Comparison of ENCODE assay signal across 12 cellular contexts in the genomic region with DNA sequence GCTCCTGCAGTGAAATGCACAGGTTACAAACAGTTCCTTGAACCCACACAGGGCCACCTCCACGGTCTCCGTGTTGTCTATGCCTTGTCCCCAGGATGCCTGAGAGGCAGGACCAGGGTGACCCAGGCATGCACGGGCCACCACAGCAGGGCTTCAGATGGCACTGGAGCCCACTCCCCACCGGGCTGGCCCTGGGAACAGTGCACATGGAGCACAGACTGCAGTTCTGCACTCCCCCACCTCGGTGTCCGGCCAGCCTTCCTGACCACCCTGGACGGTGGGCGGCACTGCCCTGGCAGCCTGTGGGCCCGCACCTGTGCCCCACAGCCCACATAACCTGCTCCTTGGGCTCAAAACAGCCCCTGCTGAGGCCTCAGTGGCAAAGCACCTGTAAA. TPM values are rescaled to one million over a fixed set of nuclear protein-coding genes. Genes with fewer than 3 reads are reported as not detected.
DNase-seq lines count a peak whose midpoint lies in the region; ATAC-seq and TF ChIP-seq lines count a peak whose summit lies in the region.
"Had no signal": no experiment of that assay in that cellular context is flagged by ENCODE, and none has a peak within 500 bp of the region (broad histone marks: within the 10 kb centered on the region; RNA-seq: fewer than 3 reads in every experiment).

No MANE protein-coding gene starts in this region.

- H3K4me2 ChIP-seq in mesendoderm (ENCODE audit: low read length) = no peak overlapping the region

- intact Hi-C loops in heart left ventricle (cut with DNase I) (loop anchor here in 4 of 10 donors (5.0 kb wide), 3 partner anchors 36 to 44 kb away; a partner anchor contains a TSS), upper lobe of right lung (cut with DNase I) (no loop called here)

- peaks cover 81% of the 10 kb centered on the region for H3K79me2 ChIP-seq in mesendoderm (ENCODE audit: control insufficient read depth, insufficient read depth, low read length)

- peaks cover 4% of the 10 kb centered on the region for H3K36me3 Mint-ChIP-seq in activated CD4-positive, alpha-beta memory T cell treated with anti-CD3 and anti-CD28 coated beads, Interleukin-2, amount 10 ng/mL, durations not matched to agents 7 days and 5 days (ENCODE audit: low read depth)

- H3K23ac ChIP-seq in mesendoderm (ENCODE audit: low read length) = no peak overlapping the region

- H3K4me1 Mint-ChIP-seq in activated CD4-positive, alpha-beta memory T cell treated with anti-CD3 and anti-CD28 coated beads, Interleukin-2, amount 10 ng/mL, durations not matched to agents 7 days and 5 days = peaks cover 92% of the 10 kb centered on the region

- ATAC-seq in heart left ventricle = no peak
- ATAC-seq in upper lobe of right lung = no peak
- ATAC-seq: sciatic nerve had no signal

- no peak overlapping the region for H2BK120ac ChIP-seq in mesendoderm (ENCODE audit: low read depth, low read length)

- H3K4me3 Mint-ChIP-seq in activated CD4-positive, alpha-beta memory T cell treated with anti-CD3 and anti-CD28 coated beads, Interleukin-2, amount 10 ng/mL, durations not matched to agents 7 days and 5 days = peak overlapping the region; percentile 77

- no peak overlapping the region for H3K9ac ChIP-seq in mesendoderm (ENCODE audit: low read length)

- no peak for TF ChIP-seq POLR2A in heart left ventricle (IDR thresholded peaks at IDR 0.05)

- H3K56ac ChIP-seq in mesendoderm (ENCODE audit: low read length) = peak overlapping the region; percentile 6

- peaks cover 58% of the 10 kb centered on the region for H3K79me1 ChIP-seq in mesendoderm (ENCODE audit: low read length)

- H3K4me3 ChIP-seq in cardiac muscle cell = no peak overlapping the region
- H3K4me3 ChIP-seq in heart left ventricle = peak overlapping the region in 1 of 12 donors; percentile 25
- no peak overlapping the region for H3K4me3 ChIP-seq in mesendoderm (ENCODE audit: low read length)
- no peak overlapping the region for H3K4me3 ChIP-seq in upper lobe of right lung
- H3K4me3 ChIP-seq: left ventricle myocardium inferior had no signal

- no peaks in the 10 kb centered on the region for H3K36me3 ChIP-seq in cardiac muscle cell
- no peaks in the 10 kb centered on the region for H3K36me3 ChIP-seq in heart left ventricle
- H3K36me3 ChIP-seq in mesendoderm (ENCODE audit: control insufficient read depth, insufficient read depth, low read length) = no peaks in the 10 kb centered on the region
- no peaks in the 10 kb centered on the region for H3K36me3 ChIP-seq in upper lobe of right lung
- H3K36me3 ChIP-seq: BE2C, left ventricle myocardium inferior had no signal

- POLR2A ChIA-PET in activated CD4-positive, alpha-beta memory T cell treated with anti-CD3 and anti-CD28 coated beads, Interleukin-2, amount 10 ng/mL, durations not matched to agents 7 days and 5 days (lab: Charles Lee) = interaction anchor here (1.3 to 9.9 kb wide), 8 partner anchors 7 to 74 kb away, joined by 4 to 136 read pairs (median 16); a partner anchor contains a TSS

- H3K4ac ChIP-seq in mesendoderm (ENCODE audit: low read depth, low read length) = no peak overlapping the region

- no peaks in the 10 kb centered on the region for H3K9me3 Mint-ChIP-seq in activated CD4-positive, alpha-beta memory T cell treated with anti-CD3 and anti-CD28 coated beads, Interleukin-2, amount 10 ng/mL, durations not matched to agents 7 days and 5 days

- CTCF ChIA-PET in activated CD4-positive, alpha-beta memory T cell treated with anti-CD3 and anti-CD28 coated beads, Interleukin-2, amount 10 ng/mL, durations not matched to agents 7 days and 5 days (lab: Charles Lee) = interaction anchor here (1.0 to 1.4 kb wide), 3 partner anchors 14 to 44 kb away, joined by 3 read pairs; no protein-coding TSS in a partner anchor

- H3K27me3 Mint-ChIP-seq in activated CD4-positive, alpha-beta memory T cell treated with anti-CD3 and anti-CD28 coated beads, Interleukin-2, amount 10 ng/mL, durations not matched to agents 7 days and 5 days = no peaks in the 10 kb centered on the region

- H3K27ac ChIP-seq in cardiac muscle cell = peak overlapping the region; percentile 79
- H3K27ac ChIP-seq in heart left ventricle = peak overlapping the region in 2 of 12 donors; percentile 13 to 87
- H3K27ac ChIP-seq in mesendoderm (ENCODE audit: low read depth, low read length) = no peak overlapping the region
- peak overlapping the region; percentile 49 for H3K27ac ChIP-seq in upper lobe of right lung

- H3K9me3 ChIP-seq in cardiac muscle cell (ENCODE audit: low read depth) (no peaks in the 10 kb centered on the region), heart left ventricle (no peaks in the 10 kb centered on the region), upper lobe of right lung (no peaks in the 10 kb centered on the region)
- H3K9me3 ChIP-seq: BE2C, left ventricle myocardium inferior had no signal

- H4K5ac ChIP-seq in mesendoderm (ENCODE audit: low read length) = no peak overlapping the region

- DNase-seq in cardiac muscle cell (ENCODE audit: low read depth in 1 of 2, low spot score in 1 of 2) (no peak), heart left ventricle (no peak), mesendoderm (no peak), upper lobe of right lung (no peak), NCI-H226 (no peak), NCI-H524 (lab: John Stamatoyannopoulos, UW) (no peak), T-helper 9 cell (no peak)
- no peak for DNase-seq in activated CD4-positive, alpha-beta memory T cell treated with anti-CD3 and anti-CD28 coated beads, Interleukin-2, amount 10 ng/mL, durations not matched to agents 7 days and 5 days
- DNase-seq: BE2C, left ventricle myocardium inferior, Right ventricle myocardium superior had no signal

- H3K27me3 ChIP-seq in cardiac muscle cell (no peaks in the 10 kb centered on the region), heart left ventricle (no peaks in the 10 kb centered on the region), mesendoderm (ENCODE audit: insufficient read depth, low read length, poor library complexity) (no peaks in the 10 kb centered on the region), upper lobe of right lung (no peaks in the 10 kb centered on the region)
- H3K27me3 ChIP-seq: BE2C had no signal

- H3K4me1 ChIP-seq in cardiac muscle cell (ENCODE audit: low read depth) (peaks cover 77% of the 10 kb centered on the region), heart left ventricle (peaks cover 21 to 95% (median 85%) of the 10 kb centered on the region in 12 donors), mesendoderm (ENCODE audit: control insufficient read depth, low read depth, low read length) (peaks cover 21% of the 10 kb centered on the region), upper lobe of right lung (peaks cover 91% of the 10 kb centered on the region)

- peak overlapping the region; percentile 90 for H3K27ac Mint-ChIP-seq in activated CD4-positive, alpha-beta memory T cell treated with anti-CD3 and anti-CD28 coated beads, Interleukin-2, amount 10 ng/mL, durations not matched to agents 7 days and 5 days

- no peak overlapping the region for H2BK15ac ChIP-seq in mesendoderm (replicated peaks; ENCODE audit: low read depth)

- no peak overlapping the region for H4K8ac ChIP-seq in mesendoderm (ENCODE audit: low read depth, low read length)

- TF ChIP-seq CTCF in cardiac muscle cell (IDR thresholded peaks at IDR 0.05; ENCODE audit: low read depth, low read length) (no peak), heart left ventricle (IDR thresholded peaks at IDR 0.05) (no peak), upper lobe of right lung (IDR thresholded peaks at IDR 0.05) (no peak)

- no peak overlapping the region for H2AK5ac ChIP-seq in mesendoderm (ENCODE audit: low read length)

- H2BK5ac ChIP-seq in mesendoderm (ENCODE audit: low read length) = no peak overlapping the region

- 84 to 94% (median 89%) methylated on average over 7 to 9 of the region's 9 CpGs for WGBS in heart left ventricle, 4 donors
- WGBS in mesendoderm (ENCODE audit: extremely low coverage, insufficient coverage, low lambda C conversion rate) = no CpG with 5 or more reads among the region's 9 CpGs

- H3K18ac ChIP-seq in mesendoderm (ENCODE audit: low read length) = no peak overlapping the region

RNA-seq across cellular contexts. Expression of a gene that starts 14.3 kb away (rescaled TPM):
- total RNA-seq in cardiac muscle cell (22.5 and 25.3 TPM in 2 replicates), heart left ventricle (10 to 100 TPM; 20.4 to 44.0 (median 24.0) TPM), upper lobe of right lung (51.2 TPM)
- polyA plus RNA-seq in cardiac muscle cell (29.7 and 35.5 TPM in 2 replicates), heart left ventricle (10 to 100 TPM; 21.2 to 33.9 TPM)
- 10 to 100 TPM; 57.3 to 57.7 TPM for total RNA-seq in activated CD4-positive, alpha-beta memory T cell treated with anti-CD3 and anti-CD28 coated beads, Interleukin-2, amount 10 ng/mL, durations not matched to agents 7 days and 5 days
- polyA plus RNA-seq in mesendoderm (2013, experiment 1 of 2) = 29.4 TPM
- 32.0 TPM for polyA plus RNA-seq in mesendoderm (2013, experiment 2 of 2)

RNA-seq across cellular contexts. Expression of a gene that starts 41.5 kb away (rescaled TPM):
- total RNA-seq in cardiac muscle cell = 14.2 and 15.1 TPM in 2 replicates
- polyA plus RNA-seq in cardiac muscle cell = 5.9 and 9.1 TPM in 2 replicates
- 1 to 10 TPM; 3.6 to 7.5 (median 4.6) TPM for total RNA-seq in heart left ventricle
- 1 to 10 TPM; 4.3 to 5.6 TPM for polyA plus RNA-seq in heart left ventricle
- 10 to 100 TPM; 15.5 to 15.9 TPM for total RNA-seq in activated CD4-positive, alpha-beta memory T cell treated with anti-CD3 and anti-CD28 coated beads, Interleukin-2, amount 10 ng/mL, durations not matched to agents 7 days and 5 days
- polyA plus RNA-seq in mesendoderm (2013, experiment 1 of 2) = 7.8 TPM
- 7.7 TPM for polyA plus RNA-seq in mesendoderm (2013, experiment 2 of 2)
- total RNA-seq in upper lobe of right lung = 13.4 TPM

RNA-seq across cellular contexts. Expression of a gene that starts 44.2 kb away (rescaled TPM):
- total RNA-seq in cardiac muscle cell = 11.7 and 27.2 TPM in 2 replicates
- polyA plus RNA-seq in cardiac muscle cell = 60.0 and 76.3 TPM in 2 replicates
- total RNA-seq in heart left ventricle = 10 to 100 TPM in 7 of 9 donors, 1 to 10 TPM in 2; 5.7 to 24.6 (median 17.0) TPM
- 10 to 100 TPM; 11.6 to 15.5 TPM for polyA plus RNA-seq in heart left ventricle
- 10 to 100 TPM; 50.8 to 53.6 TPM for total RNA-seq in activated CD4-positive, alpha-beta memory T cell treated with anti-CD3 and anti-CD28 coated beads, Interleukin-2, amount 10 ng/mL, durations not matched to agents 7 days and 5 days
- 59.8 TPM for polyA plus RNA-seq in mesendoderm (2013, experiment 1 of 2)
- 59.3 TPM for polyA plus RNA-seq in mesendoderm (2013, experiment 2 of 2)
- 41.9 TPM for total RNA-seq in upper lobe of right lung
